In the genomic region with DNA sequence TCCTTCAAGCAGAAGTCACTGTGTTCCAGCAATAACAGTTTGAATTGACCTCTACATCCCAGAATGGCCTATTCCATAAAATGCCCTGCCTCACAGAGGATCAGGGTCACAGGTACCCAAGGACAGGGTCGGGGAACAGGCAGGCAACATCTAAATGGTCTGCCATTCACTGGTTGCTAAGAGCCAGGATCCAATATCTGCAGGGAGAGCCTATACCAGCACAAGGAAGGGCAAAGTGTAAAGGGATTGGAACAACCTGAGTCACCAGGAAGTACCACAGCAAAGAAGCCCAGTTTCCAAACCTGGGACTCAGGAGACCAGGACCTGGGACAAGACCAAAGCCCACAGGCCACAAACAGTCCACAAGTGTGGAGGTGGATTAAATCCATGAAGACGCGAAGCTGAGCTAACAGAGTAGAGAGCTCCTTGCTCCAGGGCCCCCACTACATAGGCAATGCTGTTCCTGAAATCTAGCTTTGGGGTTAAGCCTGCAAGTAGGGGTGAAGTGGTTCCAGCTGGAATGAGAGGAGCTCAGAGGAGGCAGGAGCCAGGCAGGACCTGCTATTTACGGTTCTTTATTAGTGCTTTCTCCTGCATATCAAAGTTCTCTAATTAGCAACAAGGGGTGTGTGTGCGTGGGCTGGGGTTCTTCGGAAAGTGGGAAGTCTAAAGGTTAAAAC, we compare ENCODE assay signal across 26 cellular contexts.
"Had no signal": no experiment of that assay in that cellular context is flagged by ENCODE, and none has a peak within 500 bp of the region (broad histone marks: within the 10 kb centered on the region; RNA-seq: fewer than 3 reads in every experiment).

No MANE protein-coding gene starts in this region.

- H3K27ac Mint-ChIP-seq: memory B cell; nephron; neural progenitor cell; stimulated activated memory B cell treated with anti-CD40 and anti-IgM and Interleukin-4, amounts not matched to agents 10 μg/mL and 1 μg/mL and 100 μg/mL, for 72 hours; type B pancreatic cell had no signal

- H3K27me3 Mint-ChIP-seq: memory B cell, naive B cell, type B pancreatic cell had no signal

- H3K4me3 Mint-ChIP-seq: immature natural killer cell; memory B cell; naive B cell; nephron; neural progenitor cell; stimulated activated memory B cell treated with anti-CD40 and anti-IgM and Interleukin-4, amounts not matched to agents 10 μg/mL and 1 μg/mL and 100 μg/mL, for 72 hours; type B pancreatic cell had no signal

- H3K36me3 Mint-ChIP-seq: immature natural killer cell; memory B cell; naive B cell; neural progenitor cell; stimulated activated memory B cell treated with anti-CD40 and anti-IgM and Interleukin-4, amounts not matched to agents 10 μg/mL and 1 μg/mL and 100 μg/mL, for 72 hours; type B pancreatic cell had no signal

- DNase-seq: cortex of kidney; effector CD4-positive, alpha-beta T cell; esophagus squamous epithelium; foreskin melanocyte; glutamatergic neuron; hypothalamus; immature natural killer cell; naive B cell; nucleus accumbens; ovary; posterior cingulate gyrus; psoas muscle; right cardiac atrium; sigmoid colon; spleen; stimulated activated CD4-positive, alpha-beta T cell treated with anti-CD3 and anti-CD28 coated beads, Interleukin-4, amount 100 ng/mL, for 4 hours; stimulated activated naive CD8-positive, alpha-beta T cell treated with anti-CD3 and anti-CD28 coated beads, Interleukin-15, Interleukin-2, amounts not matched to agents 100 U/mL and 50 U/mL, for 24 hours; substantia nigra; testis; tibial artery had no signal

- H3K9me3 Mint-ChIP-seq: immature natural killer cell, nephron, neural progenitor cell, type B pancreatic cell had no signal

- ATAC-seq: left lobe of liver; right cardiac atrium; stimulated activated memory B cell treated with anti-CD40 and anti-IgM and Interleukin-4, amounts not matched to agents 10 μg/mL and 1 μg/mL and 100 μg/mL, for 72 hours; stimulated activated naive CD8-positive, alpha-beta T cell treated with anti-CD3 and anti-CD28 coated beads, Interleukin-15, Interleukin-2, amounts not matched to agents 100 U/mL and 50 U/mL, for 24 hours had no signal

- H3K4me1 Mint-ChIP-seq: immature natural killer cell; memory B cell; naive B cell; nephron; neural progenitor cell; stimulated activated memory B cell treated with anti-CD40 and anti-IgM and Interleukin-4, amounts not matched to agents 10 μg/mL and 1 μg/mL and 100 μg/mL, for 72 hours had no signal
